ENCODE assay signal across 2 cellular contexts in the genomic region with DNA sequence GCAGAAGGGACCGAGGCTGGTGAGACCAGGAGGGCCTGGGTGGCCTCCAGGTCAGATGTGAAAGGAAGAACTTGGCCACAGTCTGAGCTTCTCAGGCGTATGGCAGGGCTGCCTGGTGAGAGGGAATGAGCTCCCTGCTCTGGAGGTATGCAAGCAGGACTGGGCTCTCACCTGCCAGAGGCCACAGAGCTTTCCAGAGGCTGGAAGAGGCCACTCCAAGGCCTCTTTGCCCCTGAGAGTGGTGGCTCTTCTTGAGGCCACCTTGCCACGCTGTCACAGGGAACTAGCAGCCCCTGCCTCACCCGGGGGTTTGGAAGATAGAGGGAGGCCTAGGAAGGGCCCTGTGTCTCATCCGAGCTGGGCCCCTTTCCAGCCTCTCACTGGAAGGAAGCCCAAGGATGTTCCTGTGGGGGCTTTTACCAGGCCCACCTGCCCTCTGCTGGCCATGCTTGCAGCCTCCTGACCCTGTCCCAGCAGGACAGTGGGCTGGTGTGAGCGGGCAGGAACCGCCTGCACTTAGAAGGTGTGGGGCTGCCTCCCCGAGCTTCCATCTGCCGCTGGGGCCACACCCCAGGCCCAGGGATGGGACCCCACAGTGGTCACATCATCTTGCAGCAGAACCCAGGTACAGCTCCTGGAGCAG.
A peak's percentile ranks its signal among the peaks of the same experiment; 100 is the strongest.
TF ChIP-seq lines count a peak whose summit lies in the region.

No MANE protein-coding gene starts in this region.

TF ChIP-seq in HepG2, 621 proteins besides CTCF, POLR2A, EP300 and RAD21:
- TF ChIP-seq NFYC (CRISPR knock-in tag; IDR thresholded peaks at IDR 0.05): no peak
- TF ChIP-seq, protein P1, sequence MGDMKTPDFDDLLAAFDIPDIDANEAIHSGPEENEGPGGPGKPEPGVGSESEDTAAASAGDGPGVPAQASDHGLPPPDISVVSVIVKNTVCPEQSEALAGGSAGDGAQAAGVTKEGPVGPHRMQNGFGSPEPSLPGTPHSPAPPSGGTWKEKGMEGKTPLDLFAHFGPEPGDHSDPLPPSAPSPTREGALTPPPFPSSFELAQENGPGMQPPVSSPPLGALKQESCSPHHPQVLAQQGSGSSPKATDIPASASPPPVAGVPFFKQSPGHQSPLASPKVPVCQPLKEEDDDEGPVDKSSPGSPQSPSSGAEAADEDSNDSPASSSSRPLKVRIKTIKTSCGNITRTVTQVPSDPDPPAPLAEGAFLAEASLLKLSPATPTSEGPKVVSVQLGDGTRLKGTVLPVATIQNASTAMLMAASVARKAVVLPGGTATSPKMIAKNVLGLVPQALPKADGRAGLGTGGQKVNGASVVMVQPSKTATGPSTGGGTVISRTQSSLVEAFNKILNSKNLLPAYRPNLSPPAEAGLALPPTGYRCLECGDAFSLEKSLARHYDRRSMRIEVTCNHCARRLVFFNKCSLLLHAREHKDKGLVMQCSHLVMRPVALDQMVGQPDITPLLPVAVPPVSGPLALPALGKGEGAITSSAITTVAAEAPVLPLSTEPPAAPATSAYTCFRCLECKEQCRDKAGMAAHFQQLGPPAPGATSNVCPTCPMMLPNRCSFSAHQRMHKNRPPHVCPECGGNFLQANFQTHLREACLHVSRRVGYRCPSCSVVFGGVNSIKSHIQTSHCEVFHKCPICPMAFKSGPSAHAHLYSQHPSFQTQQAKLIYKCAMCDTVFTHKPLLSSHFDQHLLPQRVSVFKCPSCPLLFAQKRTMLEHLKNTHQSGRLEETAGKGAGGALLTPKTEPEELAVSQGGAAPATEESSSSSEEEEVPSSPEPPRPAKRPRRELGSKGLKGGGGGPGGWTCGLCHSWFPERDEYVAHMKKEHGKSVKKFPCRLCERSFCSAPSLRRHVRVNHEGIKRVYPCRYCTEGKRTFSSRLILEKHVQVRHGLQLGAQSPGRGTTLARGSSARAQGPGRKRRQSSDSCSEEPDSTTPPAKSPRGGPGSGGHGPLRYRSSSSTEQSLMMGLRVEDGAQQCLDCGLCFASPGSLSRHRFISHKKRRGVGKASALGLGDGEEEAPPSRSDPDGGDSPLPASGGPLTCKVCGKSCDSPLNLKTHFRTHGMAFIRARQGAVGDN (CRISPR knock-in tag; IDR thresholded peaks at IDR 0.05): peak; percentile 20

TF ChIP-seq in K562, 482 proteins besides CTCF, POLR2A, EP300 and RAD21:
- no peak for TF ChIP-seq TEAD1 (CRISPR knock-in tag; IDR thresholded peaks at IDR 0.05)
- no peak for TF ChIP-seq NCOA1 (IDR thresholded peaks at IDR 0.05; ENCODE audit: low read depth)
- TF ChIP-seq CTBP1 (IDR thresholded peaks at IDR 0.05; ENCODE audit: borderline replicate concordance): no peak
- no peak for TF ChIP-seq ZNF764 (CRISPR knock-in tag; IDR thresholded peaks at IDR 0.05; ENCODE audit: low read depth)
- TF ChIP-seq ERF (CRISPR knock-in tag; IDR thresholded peaks at IDR 0.05): no peak
- TF ChIP-seq TEAD2 (tag; IDR thresholded peaks at IDR 0.05): no peak
- TF ChIP-seq, protein P2, sequence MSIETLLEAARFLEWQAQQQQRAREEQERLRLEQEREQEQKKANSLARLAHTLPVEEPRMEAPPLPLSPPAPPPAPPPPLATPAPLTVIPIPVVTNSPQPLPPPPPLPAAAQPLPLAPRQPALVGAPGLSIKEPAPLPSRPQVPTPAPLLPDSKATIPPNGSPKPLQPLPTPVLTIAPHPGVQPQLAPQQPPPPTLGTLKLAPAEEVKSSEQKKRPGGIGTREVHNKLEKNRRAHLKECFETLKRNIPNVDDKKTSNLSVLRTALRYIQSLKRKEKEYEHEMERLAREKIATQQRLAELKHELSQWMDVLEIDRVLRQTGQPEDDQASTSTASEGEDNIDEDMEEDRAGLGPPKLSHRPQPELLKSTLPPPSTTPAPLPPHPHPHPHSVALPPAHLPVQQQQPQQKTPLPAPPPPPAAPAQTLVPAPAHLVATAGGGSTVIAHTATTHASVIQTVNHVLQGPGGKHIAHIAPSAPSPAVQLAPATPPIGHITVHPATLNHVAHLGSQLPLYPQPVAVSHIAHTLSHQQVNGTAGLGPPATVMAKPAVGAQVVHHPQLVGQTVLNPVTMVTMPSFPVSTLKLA (conservative IDR thresholded peaks at IDR 0.05): no peak
- no peak for TF ChIP-seq FOXP1 (CRISPR knock-in tag; IDR thresholded peaks at IDR 0.05)
- no peak for TF ChIP-seq ZFP1 (CRISPR knock-in tag; IDR thresholded peaks at IDR 0.05)
- TF ChIP-seq ZNF77 (CRISPR knock-in tag; IDR thresholded peaks at IDR 0.05): no peak
- TF ChIP-seq, protein P3, sequence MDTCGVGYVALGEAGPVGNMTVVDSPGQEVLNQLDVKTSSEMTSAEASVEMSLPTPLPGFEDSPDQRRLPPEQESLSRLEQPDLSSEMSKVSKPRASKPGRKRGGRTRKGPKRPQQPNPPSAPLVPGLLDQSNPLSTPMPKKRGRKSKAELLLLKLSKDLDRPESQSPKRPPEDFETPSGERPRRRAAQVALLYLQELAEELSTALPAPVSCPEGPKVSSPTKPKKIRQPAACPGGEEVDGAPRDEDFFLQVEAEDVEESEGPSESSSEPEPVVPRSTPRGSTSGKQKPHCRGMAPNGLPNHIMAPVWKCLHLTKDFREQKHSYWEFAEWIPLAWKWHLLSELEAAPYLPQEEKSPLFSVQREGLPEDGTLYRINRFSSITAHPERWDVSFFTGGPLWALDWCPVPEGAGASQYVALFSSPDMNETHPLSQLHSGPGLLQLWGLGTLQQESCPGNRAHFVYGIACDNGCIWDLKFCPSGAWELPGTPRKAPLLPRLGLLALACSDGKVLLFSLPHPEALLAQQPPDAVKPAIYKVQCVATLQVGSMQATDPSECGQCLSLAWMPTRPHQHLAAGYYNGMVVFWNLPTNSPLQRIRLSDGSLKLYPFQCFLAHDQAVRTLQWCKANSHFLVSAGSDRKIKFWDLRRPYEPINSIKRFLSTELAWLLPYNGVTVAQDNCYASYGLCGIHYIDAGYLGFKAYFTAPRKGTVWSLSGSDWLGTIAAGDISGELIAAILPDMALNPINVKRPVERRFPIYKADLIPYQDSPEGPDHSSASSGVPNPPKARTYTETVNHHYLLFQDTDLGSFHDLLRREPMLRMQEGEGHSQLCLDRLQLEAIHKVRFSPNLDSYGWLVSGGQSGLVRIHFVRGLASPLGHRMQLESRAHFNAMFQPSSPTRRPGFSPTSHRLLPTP (IDR thresholded peaks at IDR 0.05; ENCODE audit: borderline replicate concordance, extremely low read depth, insufficient read length): no peak
- TF ChIP-seq NFXL1 (CRISPR knock-in tag; IDR thresholded peaks at IDR 0.05): no peak
- no peak for TF ChIP-seq JUND (IDR thresholded peaks at IDR 0.05; ENCODE audit: borderline replicate concordance, low read depth, low read length)
- TF ChIP-seq JUND (tag; IDR thresholded peaks at IDR 0.05; ENCODE audit: borderline replicate concordance, low read depth, low read length): no peak
- TF ChIP-seq, protein P4, sequence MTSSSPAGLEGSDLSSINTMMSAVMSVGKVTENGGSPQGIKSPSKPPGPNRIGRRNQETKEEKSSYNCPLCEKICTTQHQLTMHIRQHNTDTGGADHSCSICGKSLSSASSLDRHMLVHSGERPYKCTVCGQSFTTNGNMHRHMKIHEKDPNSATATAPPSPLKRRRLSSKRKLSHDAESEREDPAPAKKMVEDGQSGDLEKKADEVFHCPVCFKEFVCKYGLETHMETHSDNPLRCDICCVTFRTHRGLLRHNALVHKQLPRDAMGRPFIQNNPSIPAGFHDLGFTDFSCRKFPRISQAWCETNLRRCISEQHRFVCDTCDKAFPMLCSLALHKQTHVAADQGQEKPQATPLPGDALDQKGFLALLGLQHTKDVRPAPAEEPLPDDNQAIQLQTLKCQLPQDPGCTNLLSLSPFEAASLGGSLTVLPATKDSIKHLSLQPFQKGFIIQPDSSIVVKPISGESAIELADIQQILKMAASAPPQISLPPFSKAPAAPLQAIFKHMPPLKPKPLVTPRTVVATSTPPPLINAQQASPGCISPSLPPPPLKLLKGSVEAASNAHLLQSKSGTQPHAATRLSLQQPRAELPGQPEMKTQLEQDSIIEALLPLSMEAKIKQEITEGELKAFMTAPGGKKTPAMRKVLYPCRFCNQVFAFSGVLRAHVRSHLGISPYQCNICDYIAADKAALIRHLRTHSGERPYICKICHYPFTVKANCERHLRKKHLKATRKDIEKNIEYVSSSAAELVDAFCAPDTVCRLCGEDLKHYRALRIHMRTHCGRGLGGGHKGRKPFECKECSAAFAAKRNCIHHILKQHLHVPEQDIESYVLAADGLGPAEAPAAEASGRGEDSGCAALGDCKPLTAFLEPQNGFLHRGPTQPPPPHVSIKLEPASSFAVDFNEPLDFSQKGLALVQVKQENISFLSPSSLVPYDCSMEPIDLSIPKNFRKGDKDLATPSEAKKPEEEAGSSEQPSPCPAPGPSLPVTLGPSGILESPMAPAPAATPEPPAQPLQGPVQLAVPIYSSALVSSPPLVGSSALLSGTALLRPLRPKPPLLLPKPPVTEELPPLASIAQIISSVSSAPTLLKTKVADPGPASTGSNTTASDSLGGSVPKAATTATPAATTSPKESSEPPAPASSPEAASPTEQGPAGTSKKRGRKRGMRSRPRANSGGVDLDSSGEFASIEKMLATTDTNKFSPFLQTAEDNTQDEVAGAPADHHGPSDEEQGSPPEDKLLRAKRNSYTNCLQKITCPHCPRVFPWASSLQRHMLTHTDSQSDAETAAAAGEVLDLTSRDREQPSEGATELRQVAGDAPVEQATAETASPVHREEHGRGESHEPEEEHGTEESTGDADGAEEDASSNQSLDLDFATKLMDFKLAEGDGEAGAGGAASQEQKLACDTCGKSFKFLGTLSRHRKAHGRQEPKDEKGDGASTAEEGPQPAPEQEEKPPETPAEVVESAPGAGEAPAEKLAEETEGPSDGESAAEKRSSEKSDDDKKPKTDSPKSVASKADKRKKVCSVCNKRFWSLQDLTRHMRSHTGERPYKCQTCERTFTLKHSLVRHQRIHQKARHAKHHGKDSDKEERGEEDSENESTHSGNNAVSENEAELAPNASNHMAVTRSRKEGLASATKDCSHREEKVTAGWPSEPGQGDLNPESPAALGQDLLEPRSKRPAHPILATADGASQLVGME (CRISPR knock-in tag; IDR thresholded peaks at IDR 0.05): no peak
- TF ChIP-seq ZNF143 (CRISPR knock-in tag; IDR thresholded peaks at IDR 0.05): no peak
TF ChIP-seq in K562: peak in this region for 0.
